ENCODE assay signal across 8 cellular contexts in genomic region chr17:42414782-42415409, GRCh38. TPM values are rescaled to one million over a fixed set of nuclear protein-coding genes. Genes with fewer than 3 reads are reported as not detected.
A peak's percentile ranks its signal among the peaks of the same experiment; 100 is the strongest.
DNase-seq lines count a peak whose midpoint lies in the region; ATAC-seq and TF ChIP-seq lines count a peak whose summit lies in the region.

No MANE protein-coding gene starts in this region.

- peak overlapping the region in 1 of 2 donors; percentile 15 for H3K4me3 ChIP-seq in right atrium auricular region
- peak overlapping the region; percentile 33 to 76 (median 51) for H3K4me3 ChIP-seq in subcutaneous abdominal adipose tissue (ENCODE audit: low read depth in 1 of 5, low read length in 5 of 5)

- H3K9me3 ChIP-seq in KOPT-K1 (ENCODE audit: insufficient read depth, low read length, poor library complexity, severe bottlenecking) (no peaks in the 10 kb centered on the region), right atrium auricular region (no peaks in the 10 kb centered on the region), subcutaneous abdominal adipose tissue (ENCODE audit: control insufficient read depth in 5 of 5, low read length in 5 of 5) (no peaks in the 10 kb centered on the region)

- H3K36me3 ChIP-seq in KOPT-K1 (ENCODE audit: insufficient read depth, low read length), result no peaks in the 10 kb centered on the region
- H3K36me3 ChIP-seq in right atrium auricular region, result peaks cover 7% of the 10 kb centered on the region
- peaks cover 0 to 6% (median 2%) of the 10 kb centered on the region in 5 donors for H3K36me3 ChIP-seq in subcutaneous abdominal adipose tissue (ENCODE audit: control insufficient read depth in 5 of 5, insufficient read depth in 5 of 5, low read length in 5 of 5)

- DNase-seq in activated T-cell treated with anti-CD3 and anti-CD28 coated beads for 1 hour (ENCODE audit: low read depth) (peak; percentile 38), right atrium auricular region (ENCODE audit: low spot score) (no peak), DMS79 treated with DMSO at 0.1 percent for 48 hours (lab: John Stamatoyannopoulos, UW) (no peak), NCI-H1048 (lab: John Stamatoyannopoulos, UW) (no peak), NCI-H82 treated with DMSO at 0.1 percent for 48 hours (lab: John Stamatoyannopoulos, UW; ENCODE audit: unreplicated experiment) (no peak)

- peak overlapping the region in 2 of 5 donors; percentile 33 to 56 for H3K9ac ChIP-seq in subcutaneous abdominal adipose tissue (ENCODE audit: low read length in 5 of 5)

- ATAC-seq in HG03175 (IDR thresholded peaks at IDR 0.05; ENCODE audit: unreplicated experiment), result no peak

- H3K27ac ChIP-seq in KOPT-K1 (ENCODE audit: low read depth, low read length, poor library complexity, severe bottlenecking) (peak overlapping the region; percentile 90), right atrium auricular region (peak overlapping the region; percentile 43 to 56), subcutaneous abdominal adipose tissue (ENCODE audit: low read depth, low read length) (peak overlapping the region; percentile 76)

- TF ChIP-seq CTCF in right atrium auricular region (IDR thresholded peaks at IDR 0.05), result no peak

- H3K4me1 ChIP-seq in right atrium auricular region (peaks cover 3 to 93% of the 10 kb centered on the region in 2 donors), subcutaneous abdominal adipose tissue (ENCODE audit: control insufficient read depth in 5 of 5, insufficient read depth in 5 of 5, low read length in 5 of 5) (peaks cover 14 to 94% (median 91%) of the 10 kb centered on the region in 5 donors)

- H3K27me3 ChIP-seq in right atrium auricular region (no peaks in the 10 kb centered on the region), subcutaneous abdominal adipose tissue (ENCODE audit: control insufficient read depth in 5 of 5, insufficient read depth in 4 of 5, low read length in 5 of 5) (no peaks in the 10 kb centered on the region)

RNA-seq across cellular contexts. Expression of gene CAVIN1, which starts 8.2 kb away (rescaled TPM):
- 100 to 1,000 TPM; 202 to 348 TPM for total RNA-seq in right atrium auricular region

RNA-seq across cellular contexts. Expression of gene STAT3, which starts 26.7 kb away (rescaled TPM):
- total RNA-seq in right atrium auricular region, result 100 to 1,000 TPM; 105 to 150 TPM

RNA-seq across cellular contexts. Expression of gene ATP6V0A1, which starts 43.8 kb away (rescaled TPM):
- 10 to 100 TPM; 38.9 to 67.5 TPM for total RNA-seq in right atrium auricular region
